Comparison of ENCODE assay signal across 8 cellular contexts in genomic region chr17:74738051-74738996, GRCh38. TPM values are rescaled to one million over a fixed set of nuclear protein-coding genes. Genes with fewer than 3 reads are reported as not detected.
DNase-seq lines count a peak whose midpoint lies in the region; ATAC-seq and TF ChIP-seq lines count a peak whose summit lies in the region.

No MANE protein-coding gene starts in this region.

- H4K91ac ChIP-seq in trophoblast cell (ENCODE audit: low read depth, low read length): no peak overlapping the region

- ATAC-seq in CD4-positive, alpha-beta T cell (ENCODE audit: poor library complexity): peak; percentile 69
- ATAC-seq in GM21447 (IDR thresholded peaks at IDR 0.05; ENCODE audit: unreplicated experiment): peak; percentile 53

- no CpG with 5 or more reads among the region's 16 CpGs for WGBS in trophoblast cell (ENCODE audit: extremely low coverage, insufficient coverage, insufficient read length)

- no peak for TF ChIP-seq CTCF in CD4-positive, alpha-beta T cell (IDR thresholded peaks at IDR 0.05)

- no peaks in the 10 kb centered on the region for H3K9me3 Mint-ChIP-seq in CD4-positive, alpha-beta T cell

- POLR2A ChIA-PET in CD4-positive, alpha-beta T cell (lab: Charles Lee): interaction anchor here (0.6 to 5.1 kb wide), 17 partner anchors 9 to 247 kb away, joined by 3 to 89 read pairs (median 4); partner anchors contain the start of genes FDXR, NAT9 and NHERF1

- no peaks in the 10 kb centered on the region for H3K9me3 ChIP-seq in CD4-positive, alpha-beta T cell (ENCODE audit: control insufficient read depth, low read length)
- H3K9me3 ChIP-seq in iPS-15b (ENCODE audit: control insufficient read depth, insufficient read depth, low read length) (no peaks in the 10 kb centered on the region), trophoblast cell (ENCODE audit: insufficient read depth, low read depth, low read length) (peaks cover 4% of the 10 kb centered on the region)

- H4K8ac ChIP-seq in trophoblast cell (ENCODE audit: low read depth, low read length): no peak overlapping the region

- no peaks in the 10 kb centered on the region for H3K36me3 ChIP-seq in iPS-15b (ENCODE audit: control insufficient read depth, insufficient read depth, low read length)
- no peaks in the 10 kb centered on the region for H3K36me3 ChIP-seq in trophoblast cell (ENCODE audit: control insufficient read depth in 1 of 2, insufficient read depth in 2 of 2, low read length in 2 of 2)

- H3K27me3 Mint-ChIP-seq in CD4-positive, alpha-beta T cell: no peaks in the 10 kb centered on the region

- no peak overlapping the region for H3K18ac ChIP-seq in trophoblast cell (ENCODE audit: low read length)

- no peak overlapping the region for H3K23ac ChIP-seq in trophoblast cell (ENCODE audit: low read length)

- peak overlapping the region; percentile 70 for H3K27ac ChIP-seq in CD4-positive, alpha-beta T cell (ENCODE audit: low read depth, low read length)
- no peak overlapping the region for H3K27ac ChIP-seq in trophoblast cell (ENCODE audit: low read depth, low read length)

- no peak overlapping the region for H2BK5ac ChIP-seq in trophoblast cell (ENCODE audit: low read depth, low read length, poor library complexity)

- no peak overlapping the region for H4K12ac ChIP-seq in trophoblast cell (ENCODE audit: low read depth, low read length)

- no peak overlapping the region for H3K14ac ChIP-seq in trophoblast cell (ENCODE audit: low read length)

- H3K36me3 Mint-ChIP-seq in CD4-positive, alpha-beta T cell (ENCODE audit: low read depth): no peaks in the 10 kb centered on the region

- no peaks in the 10 kb centered on the region for H3K79me1 ChIP-seq in trophoblast cell (ENCODE audit: low read length)

- H3K4me3 ChIP-seq in iPS-15b (ENCODE audit: low read depth, low read length) (peak overlapping the region; percentile 75), trophoblast cell (ENCODE audit: low read depth, low read length) (no peak overlapping the region)

- no peak overlapping the region for H3K9ac ChIP-seq in iPS-15b (ENCODE audit: low read depth, low read length)
- H3K9ac ChIP-seq in trophoblast cell (ENCODE audit: low read length): no peak overlapping the region

- no peak overlapping the region for H2AK5ac ChIP-seq in trophoblast cell (ENCODE audit: low read length)

- H3K27ac Mint-ChIP-seq in CD4-positive, alpha-beta T cell: peak overlapping the region; percentile 91

- no peaks in the 10 kb centered on the region for H3K27me3 ChIP-seq in CD4-positive, alpha-beta T cell (ENCODE audit: control insufficient read depth, insufficient read depth, low read length)
- peaks cover 4% of the 10 kb centered on the region for H3K27me3 ChIP-seq in iPS-15b (ENCODE audit: control insufficient read depth, insufficient read depth, low read length)
- peaks cover 18% of the 10 kb centered on the region for H3K27me3 ChIP-seq in trophoblast cell (ENCODE audit: insufficient read depth, low read length)

- no peaks in the 10 kb centered on the region for H3K79me2 ChIP-seq in trophoblast cell (ENCODE audit: control insufficient read depth, insufficient read depth, low read length, poor library complexity)

- no peak overlapping the region for H3K4me2 ChIP-seq in trophoblast cell (ENCODE audit: low read length)

- peak overlapping the region; percentile 95 for H3K4me3 Mint-ChIP-seq in CD4-positive, alpha-beta T cell

- H3K4me1 ChIP-seq in iPS-15b (ENCODE audit: control insufficient read depth, insufficient read depth, low read length) (peaks cover 6% of the 10 kb centered on the region), trophoblast cell (ENCODE audit: control insufficient read depth in 1 of 2, insufficient read depth in 2 of 2, low read length in 2 of 2) (peaks cover 11 to 15% of the 10 kb centered on the region in 2 experiments)

- no peak overlapping the region for H3K4ac ChIP-seq in trophoblast cell (ENCODE audit: low read depth, low read length)

- CTCF ChIA-PET in CD4-positive, alpha-beta T cell (lab: Charles Lee): interaction anchor here (0.7 to 6.0 kb wide), 15 partner anchors 8 to 359 kb away, joined by 3 to 101 read pairs (median 10); partner anchors contain the start of gene NAT9

- H2BK12ac ChIP-seq in trophoblast cell (ENCODE audit: low read length): no peak overlapping the region

- peaks cover 64% of the 10 kb centered on the region for H3K4me1 Mint-ChIP-seq in CD4-positive, alpha-beta T cell (ENCODE audit: low read depth)

- intact Hi-C loops in CD4-positive, alpha-beta T cell (cut with DNase I, micrococcal nuclease): loop anchor here in 1 of 2 experiments (10.0 kb wide), 1 partner anchor 534 kb away; the partner anchor contains the start of gene RPL38

- no peak overlapping the region for H2AFZ ChIP-seq in trophoblast cell (ENCODE audit: insufficient read depth, low read length, poor library complexity)

- H2BK120ac ChIP-seq in trophoblast cell (ENCODE audit: insufficient read depth, low read length, poor library complexity): no peak overlapping the region

- DNase-seq in CD4-positive, alpha-beta T cell: peak; percentile 50 to 78 (median 68)
- DNase-seq in NCI-H510A treated with DMSO at 0.1 percent for 48 hours (lab: John Stamatoyannopoulos, UW): peak; percentile 64
- DNase-seq in activated T-cell treated with anti-CD3 and anti-CD28 coated beads for 24 hours (ENCODE audit: low read depth): peak; percentile 60
- DNase-seq in stimulated activated CD8-positive, alpha-beta memory T cell treated with anti-CD3 and anti-CD28 coated beads, Interleukin-4, amount 100 ng/mL, for 24 hours (ENCODE audit: low read depth): peak; percentile 67
- DNase-seq in kidney glomerular epithelial cell (lab: John Stamatoyannopoulos, UW): no peak
- no peak for DNase-seq in trophoblast cell

RNA-seq across cellular contexts. Expression of gene RAB37, which starts 1.3 kb away (rescaled TPM):
- 10 to 100 TPM; 19.0 to 21.1 TPM for total RNA-seq in CD4-positive, alpha-beta T cell
- 0.62 and 1.0 TPM in 2 replicates for polyA plus RNA-seq in trophoblast cell (2013)

RNA-seq across cellular contexts. Expression of gene NHERF1, which starts 10.1 kb away (rescaled TPM):
- 10 to 100 TPM; 68.4 to 72.4 TPM for total RNA-seq in CD4-positive, alpha-beta T cell
- 146 and 153 TPM in 2 replicates for polyA plus RNA-seq in trophoblast cell (2013)

RNA-seq across cellular contexts. Expression of gene CD300LF, which starts 25.6 kb away (rescaled TPM):
- 1 to 10 TPM in 1 of 2 experiments, under 1 TPM in 1; 0.39 to 1.0 TPM for total RNA-seq in CD4-positive, alpha-beta T cell
- polyA plus RNA-seq in trophoblast cell (2013): not detected in 2 replicates

RNA-seq across cellular contexts. Expression of gene NAT9, which starts 37.8 kb away (rescaled TPM):
- 10 to 100 TPM; 34.6 to 38.2 TPM for total RNA-seq in CD4-positive, alpha-beta T cell
- 19.2 and 20.1 TPM in 2 replicates for polyA plus RNA-seq in trophoblast cell (2013)

Comparison
In these comparisons a context has a peak if more than half of its experiments do, and no peak if none do; other contexts are left out.
1. DNase-seq: peak in CD4-positive, alpha-beta T cell (10 of 10), NCI-H510A treated with DMSO at 0.1 percent for 48 hours (single experiment), activated T-cell treated with anti-CD3 and anti-CD28 coated beads for 24 hours (single experiment) and stimulated activated CD8-positive, alpha-beta memory T cell treated with anti-CD3 and anti-CD28 coated beads, Interleukin-4, amount 100 ng/mL, for 24 hours (single experiment); none in kidney glomerular epithelial cell (single experiment) and trophoblast cell (0 of 2).